8 cellular contexts compared by ENCODE assay signal in genomic region chr12:54259194-54260011, GRCh38. TPM values are rescaled to one million over a fixed set of nuclear protein-coding genes. Genes with fewer than 3 reads are reported as not detected.
DNase-seq lines count a peak whose midpoint lies in the region; ATAC-seq lines count a peak whose summit lies in the region.

No MANE protein-coding gene starts in this region.

- no peaks in the 10 kb centered on the region for H3K27me3 ChIP-seq in layer of hippocampus (ENCODE audit: control insufficient read depth, insufficient read depth, low read length)

- ATAC-seq in HG02798 (IDR thresholded peaks at IDR 0.05; ENCODE audit: poor library complexity, unreplicated experiment) (peak; percentile 66), HG02884 (IDR thresholded peaks at IDR 0.05; ENCODE audit: unreplicated experiment) (no peak)

- DNase-seq in GF-D8 (lab: John Stamatoyannopoulos, UW): peak; percentile 8
- peak; percentile 50 for DNase-seq in NCI-H2107 (lab: John Stamatoyannopoulos, UW)
- DNase-seq in activated CD4-positive, CD25-positive, alpha-beta regulatory T cell treated with anti-CD3 and anti-CD28 coated beads, Interleukin-2, amount 50 U/mL, for 72 hours: peak; percentile 36
- peak; percentile 90 for DNase-seq in dermis blood vessel endothelial cell
- peak; percentile 33 for DNase-seq in stimulated activated CD4-positive, alpha-beta T cell treated with anti-CD3 and anti-CD28 coated beads, Interleukin-2, amount 100 ng/mL, for 4 hours (ENCODE audit: low read depth)

- H3K27ac ChIP-seq in layer of hippocampus (ENCODE audit: low read depth, low read length): peak overlapping the region; percentile 88

RNA-seq across cellular contexts. Expression of gene CBX5, which starts 20.5 kb away (rescaled TPM):
- 27.6 and 81.6 TPM in 2 replicates for total RNA-seq in dermis blood vessel endothelial cell

RNA-seq across cellular contexts. Expression of gene HNRNPA1, which starts 21.1 kb away (rescaled TPM):
- total RNA-seq in dermis blood vessel endothelial cell: 415 and 513 TPM in 2 replicates

RNA-seq across cellular contexts. Expression of gene NFE2, which starts 41.4 kb away (rescaled TPM):
- not detected in 2 replicates for total RNA-seq in dermis blood vessel endothelial cell

Comparison
In these comparisons a context has a peak if more than half of its experiments do, and no peak if none do; other contexts are left out.
1. DNase-seq: peak in every context shown above with its lines; median percentile 90 in dermis blood vessel endothelial cell; 50 in NCI-H2107; 36 in activated CD4-positive, CD25-positive, alpha-beta regulatory T cell treated with anti-CD3 and anti-CD28 coated beads, Interleukin-2, amount 50 U/mL, for 72 hours; 33 in stimulated activated CD4-positive, alpha-beta T cell treated with anti-CD3 and anti-CD28 coated beads, Interleukin-2, amount 100 ng/mL, for 4 hours; 8 in GF-D8.